In the genomic region with DNA sequence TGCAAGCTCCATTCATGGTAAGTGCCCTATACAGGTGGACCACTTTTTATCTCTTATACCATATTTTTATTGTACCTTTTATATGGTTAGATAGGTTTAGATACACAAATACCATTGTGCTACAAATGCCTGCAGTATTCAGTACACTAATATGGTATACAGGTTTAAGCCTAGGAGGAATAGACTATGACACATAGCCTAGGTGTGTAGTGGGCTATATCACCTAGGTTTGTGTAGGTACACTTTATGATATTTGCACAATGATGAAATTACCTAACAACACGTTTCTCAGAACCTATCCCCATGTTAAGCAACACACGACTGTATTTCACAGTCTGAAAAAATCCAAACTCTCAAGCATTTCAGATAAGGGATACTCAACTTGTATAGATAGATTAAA, we compare ENCODE assay signal across 11 cellular contexts. TPM values are rescaled to one million over a fixed set of nuclear protein-coding genes. Genes with fewer than 3 reads are reported as not detected.
"Had no signal": no experiment of that assay in that cellular context is flagged by ENCODE, and none has a peak within 500 bp of the region (broad histone marks: within the 10 kb centered on the region; RNA-seq: fewer than 3 reads in every experiment).

No MANE protein-coding gene starts in this region.

- H3K9me3 ChIP-seq: HAP-1 had no signal

- H3K27ac Mint-ChIP-seq: GM23338, HFFc6, IgD-negative memory B cell had no signal

- H3K4me3 Mint-ChIP-seq: GM23338, HFFc6, IgD-negative memory B cell had no signal

- H3K4me2 ChIP-seq: GM23338 had no signal

- ATAC-seq: GM23338, HCT116, HepG2 had no signal

- H3K4me1 Mint-ChIP-seq: GM23338, IgD-negative memory B cell had no signal

- H3K9me3 Mint-ChIP-seq: GM23338, HFFc6 had no signal

- H2AFZ ChIP-seq: GM23338 had no signal

- DNase-seq: H7, HFFc6, KBM-7 had no signal

- H3K4me1 ChIP-seq: HAP-1 had no signal

- H3K4me3 ChIP-seq: GM23338, HAP-1 had no signal

- H3K36me3 Mint-ChIP-seq: IgD-negative memory B cell had no signal

- H3K27ac ChIP-seq: HL-60 had no signal

- H3K36me3 ChIP-seq: HAP-1 had no signal

RNA-seq across cellular contexts. Expression of gene PHF24, which starts 9.6 kb away (rescaled TPM):
- total RNA-seq: H4, HepG2, HFFc6, HT1080 had no signal
